In the genomic region with DNA sequence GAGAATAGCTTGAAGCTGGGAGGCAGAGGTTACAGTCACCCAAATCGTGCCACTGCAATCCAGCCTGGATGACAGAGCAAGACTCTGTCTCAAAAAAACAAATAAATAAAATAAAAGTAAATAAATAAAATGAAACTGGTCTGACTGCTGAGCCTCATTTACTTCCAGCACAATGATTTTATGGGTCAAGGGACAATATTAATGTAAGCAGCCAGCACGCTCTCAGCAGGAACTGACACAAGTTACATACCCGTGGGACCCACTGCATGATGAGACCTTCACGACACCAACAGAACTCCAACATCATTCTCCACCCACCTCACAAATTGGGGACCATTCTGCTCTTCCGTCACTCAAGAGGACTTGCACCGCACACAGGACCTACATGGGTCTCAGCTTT, we compare ENCODE assay signal across 13 cellular contexts.
A peak's percentile ranks its signal among the peaks of the same experiment; 100 is the strongest.
DNase-seq lines count a peak whose midpoint lies in the region; ATAC-seq and TF ChIP-seq lines count a peak whose summit lies in the region.
"Had no signal": no experiment of that assay in that cellular context is flagged by ENCODE, and none has a peak within 500 bp of the region (broad histone marks: within the 10 kb centered on the region; RNA-seq: fewer than 3 reads in every experiment).

No MANE protein-coding gene starts in this region.

- DNase-seq in LNCaP clone FGC (ENCODE audit: low read depth) (peak; percentile 97), mesothelial cell of epicardium (ENCODE audit: low spot score in 2 of 2, unreplicated experiment in 2 of 2) (no peak), retina (peak; percentile 36)
- no peak for DNase-seq in activated effector memory CD4-positive, alpha-beta T cell treated with Interleukin-2 at 50 U/mL for 16 hours
- DNase-seq: CD4-positive, CD25-positive, alpha-beta regulatory T cell; DMS 273 treated with DMSO at 0.1 percent for 48 hours; GOT3; H9; IMR-90; KBM-7 had no signal

- H3K4me3 ChIP-seq in LNCaP clone FGC (ENCODE audit: low read depth, low read length), result peak overlapping the region; percentile 28
- H3K4me3 ChIP-seq: BLaER1 had no signal

- TF ChIP-seq CTCF in LNCaP clone FGC (IDR thresholded peaks at IDR 0.05; ENCODE audit: control insufficient read depth, extremely low read depth, insufficient read depth), result no peak
- TF ChIP-seq CTCF in mesothelial cell of epicardium (IDR thresholded peaks at IDR 0.05; ENCODE audit: unreplicated experiment), result no peak

- peaks cover 22% of the 10 kb centered on the region for H3K9me3 Mint-ChIP-seq in mesothelial cell of epicardium

- no peak overlapping the region for H3K4me3 Mint-ChIP-seq in mesothelial cell of epicardium
- H3K4me3 Mint-ChIP-seq: CD4-positive, CD25-positive, alpha-beta regulatory T cell; H9 had no signal

- H3K27me3 Mint-ChIP-seq in mesothelial cell of epicardium (ENCODE audit: low read depth), result no peaks in the 10 kb centered on the region
- H3K27me3 Mint-ChIP-seq: CD4-positive, CD25-positive, alpha-beta regulatory T cell had no signal

- peaks cover 22% of the 10 kb centered on the region for H3K36me3 Mint-ChIP-seq in mesothelial cell of epicardium
- H3K36me3 Mint-ChIP-seq: CD4-positive, CD25-positive, alpha-beta regulatory T cell had no signal

- H3K4me1 Mint-ChIP-seq in mesothelial cell of epicardium, result peaks cover 27% of the 10 kb centered on the region
- H3K4me1 Mint-ChIP-seq: CD4-positive, CD25-positive, alpha-beta regulatory T cell had no signal

- peak overlapping the region; percentile 13 for H3K27ac Mint-ChIP-seq in mesothelial cell of epicardium
- H3K27ac Mint-ChIP-seq: CD4-positive, CD25-positive, alpha-beta regulatory T cell; H9 had no signal

- no peak for ATAC-seq in HG03135 (IDR thresholded peaks at IDR 0.05; ENCODE audit: unreplicated experiment)
- no peak for ATAC-seq in HG03469 (IDR thresholded peaks at IDR 0.05; ENCODE audit: unreplicated experiment)

Comparison
In these comparisons a context has a peak if more than half of its experiments do, and no peak if none do; other contexts are left out.
1. DNase-seq: peak in LNCaP clone FGC (single experiment) and retina (single experiment); none in mesothelial cell of epicardium (0 of 2) and activated effector memory CD4-positive, alpha-beta T cell treated with Interleukin-2 at 50 U/mL for 16 hours (single experiment).